In genomic region chr11:119832536-119832935, GRCh38 we compare ENCODE assay signal across 11 cellular contexts.
A peak's percentile ranks its signal among the peaks of the same experiment; 100 is the strongest.
DNase-seq lines count a peak whose midpoint lies in the region; ATAC-seq, FAIRE-seq and TF ChIP-seq lines count a peak whose summit lies in the region.
"Had no signal": no experiment of that assay in that cellular context is flagged by ENCODE, and none has a peak within 500 bp of the region (broad histone marks: within the 10 kb centered on the region; RNA-seq: fewer than 3 reads in every experiment).

No MANE protein-coding gene starts in this region.

- no peaks in the 10 kb centered on the region for H3K27me3 Mint-ChIP-seq in mesothelial cell of epicardium (ENCODE audit: low read depth)
- peaks cover 44% of the 10 kb centered on the region for H3K27me3 Mint-ChIP-seq in activated CD4-positive, alpha-beta memory T cell treated with anti-CD3 and anti-CD28 coated beads for 36 hours

- H3K27ac ChIP-seq in C4-2B, result peak overlapping the region; percentile 31

- TF ChIP-seq CTCF in C4-2B (conservative IDR thresholded peaks at IDR 0.05) (no peak), bronchial epithelial cell (IDR thresholded peaks at IDR 0.05; ENCODE audit: insufficient read depth, low read length, severe bottlenecking) (no peak), mesothelial cell of epicardium (IDR thresholded peaks at IDR 0.05; ENCODE audit: unreplicated experiment) (no peak)

- H3K36me3 Mint-ChIP-seq in mesothelial cell of epicardium, result no peaks in the 10 kb centered on the region
- no peaks in the 10 kb centered on the region for H3K36me3 Mint-ChIP-seq in activated CD4-positive, alpha-beta memory T cell treated with anti-CD3 and anti-CD28 coated beads for 36 hours
- no peaks in the 10 kb centered on the region for H3K36me3 Mint-ChIP-seq in activated naive CD4-positive, alpha-beta T cell treated with anti-CD3 and anti-CD28 coated beads, Interleukin-2, amount 50 U/mL, for 72 hours
- H3K36me3 Mint-ChIP-seq: CD8-positive, alpha-beta memory T cell had no signal

- peak overlapping the region; percentile 81 for H3K27ac Mint-ChIP-seq in mesothelial cell of epicardium
- H3K27ac Mint-ChIP-seq in activated CD4-positive, alpha-beta memory T cell treated with anti-CD3 and anti-CD28 coated beads for 36 hours, result no peak overlapping the region
- no peak overlapping the region for H3K27ac Mint-ChIP-seq in activated naive CD4-positive, alpha-beta T cell treated with anti-CD3 and anti-CD28 coated beads, Interleukin-2, amount 50 U/mL, for 72 hours
- H3K27ac Mint-ChIP-seq: T-helper 2 cell treated with Interferon-gamma antibody and Interleukin-4, amounts not matched to agents 5 μg/mL and 100 μg/mL, for 36 hours had no signal

- H3K4me3 Mint-ChIP-seq in mesothelial cell of epicardium, result no peak overlapping the region
- no peak overlapping the region for H3K4me3 Mint-ChIP-seq in activated CD4-positive, alpha-beta memory T cell treated with anti-CD3 and anti-CD28 coated beads for 36 hours
- H3K4me3 Mint-ChIP-seq: CD8-positive, alpha-beta memory T cell; T-helper 2 cell treated with Interferon-gamma antibody and Interleukin-4, amounts not matched to agents 5 μg/mL and 100 μg/mL, for 36 hours had no signal

- DNase-seq in NCI-H1092 (lab: John Stamatoyannopoulos, UW) (peak; percentile 82), bronchial epithelial cell (ENCODE audit: low read depth) (peak; percentile 27), mesothelial cell of epicardium (ENCODE audit: low spot score in 2 of 2, unreplicated experiment in 2 of 2) (no peak), HuH-7.5 (ENCODE audit: low spot score) (no peak)
- DNase-seq in activated CD4-positive, alpha-beta memory T cell treated with anti-CD3 and anti-CD28 coated beads for 36 hours, result no peak
- DNase-seq in activated naive CD4-positive, alpha-beta T cell treated with anti-CD3 and anti-CD28 coated beads, Interleukin-2, amount 50 U/mL, for 72 hours (ENCODE audit: low spot score in 2 of 2), result no peak
- DNase-seq: CD8-positive, alpha-beta memory T cell; NCI-H1694 had no signal

- no peak for ATAC-seq in GM21619 (IDR thresholded peaks at IDR 0.05; ENCODE audit: unreplicated experiment)
- ATAC-seq in activated naive CD4-positive, alpha-beta T cell treated with anti-CD3 and anti-CD28 coated beads, Interleukin-2, amount 50 U/mL, for 72 hours, result no peak

- intact Hi-C loops in activated CD4-positive, alpha-beta memory T cell treated with anti-CD3 and anti-CD28 coated beads for 36 hours (cut with micrococcal nuclease), result no loop called here

- peaks cover 6% of the 10 kb centered on the region for H3K27me3 ChIP-seq in bronchial epithelial cell (ENCODE audit: control insufficient read depth, insufficient read depth, low read length)

- H3K36me3 ChIP-seq in bronchial epithelial cell (ENCODE audit: control insufficient read depth, insufficient read depth, low read length), result no peaks in the 10 kb centered on the region

- POLR2A ChIA-PET in activated CD4-positive, alpha-beta memory T cell treated with anti-CD3 and anti-CD28 coated beads for 36 hours (lab: Charles Lee), result no interaction called here

- no peak overlapping the region for H3K4me3 ChIP-seq in bronchial epithelial cell (ENCODE audit: low read depth, low read length)

- CTCF ChIA-PET in activated CD4-positive, alpha-beta memory T cell treated with anti-CD3 and anti-CD28 coated beads for 36 hours (lab: Charles Lee), result interaction anchor here (1.3 kb wide), 1 partner anchor 276 kb away, joined by 3 read pairs; no protein-coding TSS in a partner anchor

- no peak for FAIRE-seq in bronchial epithelial cell (lab: Jason Lieb, UNC)

- H3K9me3 Mint-ChIP-seq in mesothelial cell of epicardium, result peaks cover 4% of the 10 kb centered on the region
- H3K9me3 Mint-ChIP-seq in activated CD4-positive, alpha-beta memory T cell treated with anti-CD3 and anti-CD28 coated beads for 36 hours, result no peaks in the 10 kb centered on the region
- peaks cover 3 to 5% of the 10 kb centered on the region in 2 donors for H3K9me3 Mint-ChIP-seq in activated naive CD4-positive, alpha-beta T cell treated with anti-CD3 and anti-CD28 coated beads, Interleukin-2, amount 50 U/mL, for 72 hours
- H3K9me3 Mint-ChIP-seq: T-helper 2 cell treated with Interferon-gamma antibody and Interleukin-4, amounts not matched to agents 5 μg/mL and 100 μg/mL, for 36 hours had no signal

- H3K4me1 Mint-ChIP-seq in mesothelial cell of epicardium, result peaks cover 13% of the 10 kb centered on the region
- H3K4me1 Mint-ChIP-seq in activated CD4-positive, alpha-beta memory T cell treated with anti-CD3 and anti-CD28 coated beads for 36 hours (ENCODE audit: low read depth), result peaks cover 8% of the 10 kb centered on the region
- H3K4me1 Mint-ChIP-seq: CD8-positive, alpha-beta memory T cell had no signal

Comparison
In these comparisons a context has a peak if more than half of its experiments do, and no peak if none do; other contexts are left out.
1. DNase-seq: peak in NCI-H1092 (single experiment) and bronchial epithelial cell (single experiment); none in mesothelial cell of epicardium (0 of 2), activated CD4-positive, alpha-beta memory T cell treated with anti-CD3 and anti-CD28 coated beads for 36 hours (single experiment), HuH-7.5 (single experiment) and activated naive CD4-positive, alpha-beta T cell treated with anti-CD3 and anti-CD28 coated beads, Interleukin-2, amount 50 U/mL, for 72 hours (0 of 2).